In the genomic region with DNA sequence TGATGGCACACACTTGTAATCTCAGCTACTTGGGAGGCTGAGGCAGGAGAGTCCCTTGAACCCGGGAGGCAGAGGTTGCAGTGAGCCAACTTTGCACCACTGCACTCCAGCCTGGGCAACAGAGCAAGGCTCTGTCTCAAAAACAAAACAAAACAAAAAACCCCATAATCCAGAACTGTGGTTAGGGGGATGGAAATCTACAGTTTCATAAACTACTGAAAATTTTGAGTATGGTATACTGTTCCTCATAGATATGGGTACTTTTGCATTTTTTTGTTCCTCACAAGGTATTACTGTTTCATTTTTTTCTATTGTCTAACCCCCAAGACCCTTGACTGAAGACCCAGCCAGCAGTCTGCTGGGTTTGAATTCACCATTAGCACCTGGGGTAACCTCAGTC, we compare ENCODE assay signal across 23 cellular contexts. TPM values are rescaled to one million over a fixed set of nuclear protein-coding genes. Genes with fewer than 3 reads are reported as not detected.
A peak's percentile ranks its signal among the peaks of the same experiment; 100 is the strongest.
DNase-seq lines count a peak whose midpoint lies in the region; ATAC-seq, FAIRE-seq and TF ChIP-seq lines count a peak whose summit lies in the region.
"Had no signal": no experiment of that assay in that cellular context is flagged by ENCODE, and none has a peak within 500 bp of the region (broad histone marks: within the 10 kb centered on the region; RNA-seq: fewer than 3 reads in every experiment).

No MANE protein-coding gene starts in this region.

- no peak for FAIRE-seq in K562 (lab: Jason Lieb, UNC)

- peak overlapping the region; percentile 48 for H3K27ac Mint-ChIP-seq in stimulated activated memory B cell treated with anti-CD40 and anti-IgM and Interleukin-4, amounts not matched to agents 10 μg/mL and 1 μg/mL and 100 μg/mL, for 72 hours
- no peak overlapping the region for H3K27ac Mint-ChIP-seq in Calu3 (ENCODE audit: unreplicated experiment)
- H3K27ac Mint-ChIP-seq: activated CD4-positive, alpha-beta T cell treated with anti-CD3 and anti-CD28 coated beads, Interleukin-2, amount 10 ng/mL, durations not matched to agents 7 days and 5 days; activated naive CD8-positive, alpha-beta T cell treated with anti-CD3 and anti-CD28 coated beads, Interleukin-2, amount 50 U/mL, for 24 hours; CD4-positive, alpha-beta T cell; HFFc6; natural killer cell treated with Interleukin-12 subunit alpha and Interleukin-12 subunit beta and Interleukin-15 and Interleukin-18, amount 100 ng/mL, for 72 hours had no signal

- BruUV-seq in K562 (replicated peaks; lab: Mats Ljungman, UMichigan) (no TSS peak), Calu3 (replicated peaks; lab: Mats Ljungman, UMichigan) (no TSS peak)

- peak; percentile 75 for DNase-seq in MV-4-11 (lab: John Stamatoyannopoulos, UW)
- DNase-seq in K562 (ENCODE audit: extremely low read depth in 1 of 4, low spot score in 3 of 4) = no peak
- no peak for DNase-seq in Calu3
- no peak for DNase-seq in hypothalamus (lab: John Stamatoyannopoulos, UW)
- DNase-seq: activated CD4-positive, alpha-beta T cell treated with anti-CD3 and anti-CD28 coated beads, Interleukin-2, amount 10 ng/mL, durations not matched to agents 7 days and 5 days; activated gamma-delta T cell treated with Interleukin-2 at 50 U/mL for 16 hours; activated naive CD8-positive, alpha-beta T cell treated with anti-CD3 and anti-CD28 coated beads, Interleukin-2, amount 50 U/mL, for 24 hours; activated T-cell treated with anti-CD3 and anti-CD28 coated beads, Interleukin-2, amount 50 U/mL, for 4 hours; CD4-positive, alpha-beta T cell; GOT3; NCI-H1417; NCI-H2081 treated with DMSO at 0.1 percent for 48 hours; NCI-H82; Right ventricle myocardium superior; stimulated activated CD4-positive, alpha-beta T cell treated with anti-CD3 and anti-CD28 coated beads, Interleukin-2, amount 100 ng/mL, for 24 hours; upper lobe of right lung had no signal

- peak overlapping the region; percentile 71 for H2AFZ ChIP-seq in K562 (ENCODE audit: low read depth, low read length)

- H3K36me3 ChIP-seq in DOHH2 (ENCODE audit: control insufficient read depth, low read length) (no peaks in the 10 kb centered on the region), K562 (ENCODE audit: control insufficient read depth, insufficient read depth, low read length) (no peaks in the 10 kb centered on the region)
- H3K36me3 ChIP-seq: gastroesophageal sphincter, upper lobe of right lung had no signal

- in situ Hi-C loops in K562 (cut with MboI) = no loop called here

- no peaks in the 10 kb centered on the region for H3K79me2 ChIP-seq in DOHH2 (ENCODE audit: control insufficient read depth, low read length)
- H3K79me2 ChIP-seq in K562 (ENCODE audit: control insufficient read depth, insufficient read depth, low read length) = no peaks in the 10 kb centered on the region

- no peak overlapping the region for H3K4me3 ChIP-seq in DOHH2 (ENCODE audit: low read length)
- H3K4me3 ChIP-seq in K562 = no peak overlapping the region
- H3K4me3 ChIP-seq: gastroesophageal sphincter, upper lobe of right lung had no signal

- H3K27me3 ChIP-seq in DOHH2 (ENCODE audit: control insufficient read depth, low read length) = no peaks in the 10 kb centered on the region
- no peaks in the 10 kb centered on the region for H3K27me3 ChIP-seq in K562 (ENCODE audit: control insufficient read depth in 2 of 2, insufficient read depth in 2 of 2, low read length in 2 of 2)
- H3K27me3 ChIP-seq: gastroesophageal sphincter, upper lobe of right lung had no signal

- TF ChIP-seq POLR2A in K562 (conservative IDR thresholded peaks at IDR 0.05) = no peak

- H3K4me1 Mint-ChIP-seq in stimulated activated memory B cell treated with anti-CD40 and anti-IgM and Interleukin-4, amounts not matched to agents 10 μg/mL and 1 μg/mL and 100 μg/mL, for 72 hours = peaks cover 66% of the 10 kb centered on the region
- H3K4me1 Mint-ChIP-seq in Calu3 (ENCODE audit: low read depth, unreplicated experiment) = peaks cover 21% of the 10 kb centered on the region

- no peaks in the 10 kb centered on the region for H3F3A ChIP-seq in DOHH2 (ENCODE audit: control insufficient read depth, insufficient read depth)

- no peaks in the 10 kb centered on the region for H4K20me1 ChIP-seq in DOHH2 (ENCODE audit: control insufficient read depth, insufficient read depth, low read depth, low read length)
- H4K20me1 ChIP-seq in K562 (replicated peaks; ENCODE audit: control insufficient read depth, insufficient read depth, low read length) = no peaks in the 10 kb centered on the region

- H3K9ac ChIP-seq in K562 (ENCODE audit: insufficient read depth in 1 of 2, low read depth in 2 of 2, low read length in 2 of 2) = no peak overlapping the region

- H3K4me1 ChIP-seq in DOHH2 (ENCODE audit: control insufficient read depth, low read length) (peaks cover 47% of the 10 kb centered on the region), K562 (replicated peaks in 1 of 2; ENCODE audit: control insufficient read depth in 2 of 2, insufficient read depth in 2 of 2, low read length in 2 of 2) (peaks cover 6 to 22% of the 10 kb centered on the region in 2 experiments; a peak in 4 of 5 replicates)
- H3K4me1 ChIP-seq: gastroesophageal sphincter had no signal

- intact Hi-C loops in K562 (cut with micrococcal nuclease) = no loop called here
- intact Hi-C loops in Calu3 (cut with micrococcal nuclease; ENCODE audit: unreplicated experiment) = no loop called here

- H3K9me2 ChIP-seq in DOHH2 (replicated peaks; ENCODE audit: control insufficient read depth, low read length) = no peaks in the 10 kb centered on the region

- no peak for TF ChIP-seq EP300 in K562 (IDR thresholded peaks at IDR 0.05; ENCODE audit: low read length)

- WGBS in K562 (ENCODE audit: insufficient coverage, low coverage, missing lambda C conversion rate) = 29% methylated on average over 1 of the region's 1 CpG

- H3K36me3 Mint-ChIP-seq in stimulated activated memory B cell treated with anti-CD40 and anti-IgM and Interleukin-4, amounts not matched to agents 10 μg/mL and 1 μg/mL and 100 μg/mL, for 72 hours = no peaks in the 10 kb centered on the region
- no peaks in the 10 kb centered on the region for H3K36me3 Mint-ChIP-seq in Calu3 (ENCODE audit: insufficient read depth, unreplicated experiment)
- H3K36me3 Mint-ChIP-seq: natural killer cell treated with Interleukin-12 subunit alpha and Interleukin-12 subunit beta and Interleukin-15 and Interleukin-18, amount 100 ng/mL, for 72 hours had no signal

- CTCF ChIA-PET in K562 (lab: Yijun Ruan, JAX; ENCODE audit: low intra/inter-chr PET ratio) = no interaction called here
- CTCF ChIA-PET in Calu3 (lab: Charles Lee) = no interaction called here

- no peak for TF ChIP-seq CTCF in DOHH2 (IDR thresholded peaks at IDR 0.05; ENCODE audit: low read depth, low read length, poor library complexity, severe bottlenecking)
- no peak for TF ChIP-seq CTCF in K562 (IDR thresholded peaks at IDR 0.05 in 2 of 3, conservative IDR thresholded peaks at IDR 0.05 in 1 of 3; ENCODE audit: insufficient read depth in 2 of 3, low read depth in 1 of 3, low read length in 3 of 3)
- TF ChIP-seq CTCF in Calu3 (IDR thresholded peaks at IDR 0.05; ENCODE audit: unreplicated experiment) = no peak

- H3K4me2 ChIP-seq in DOHH2 (ENCODE audit: low read length) = peak overlapping the region; percentile 56; the same call in 1 of the 2 replicates
- H3K4me2 ChIP-seq in K562 (ENCODE audit: insufficient read depth, low read length) = no peak overlapping the region; the same call in 1 of the 2 replicates

- no peak; the same call in 2 of the 3 replicates for ATAC-seq in K562
- ATAC-seq in stimulated activated memory B cell treated with anti-CD40 and anti-IgM and Interleukin-4, amounts not matched to agents 10 μg/mL and 1 μg/mL and 100 μg/mL, for 72 hours = peak; percentile 67
- no peak for ATAC-seq in GM19467 (IDR thresholded peaks at IDR 0.05; ENCODE audit: unreplicated experiment)
- ATAC-seq: activated naive CD8-positive, alpha-beta T cell treated with anti-CD3 and anti-CD28 coated beads, Interleukin-2, amount 50 U/mL, for 24 hours; activated T-cell treated with anti-CD3 and anti-CD28 coated beads, Interleukin-2, amount 50 U/mL, for 4 hours; PC-3 had no signal

- H3K4me3 Mint-ChIP-seq in stimulated activated memory B cell treated with anti-CD40 and anti-IgM and Interleukin-4, amounts not matched to agents 10 μg/mL and 1 μg/mL and 100 μg/mL, for 72 hours = no peak overlapping the region
- no peak overlapping the region for H3K4me3 Mint-ChIP-seq in Calu3 (ENCODE audit: low read depth, unreplicated experiment)
- H3K4me3 Mint-ChIP-seq: activated CD4-positive, alpha-beta T cell treated with anti-CD3 and anti-CD28 coated beads, Interleukin-2, amount 10 ng/mL, durations not matched to agents 7 days and 5 days; activated naive CD8-positive, alpha-beta T cell treated with anti-CD3 and anti-CD28 coated beads, Interleukin-2, amount 50 U/mL, for 24 hours; activated T-cell treated with anti-CD3 and anti-CD28 coated beads, Interleukin-2, amount 50 U/mL, for 4 hours; CD4-positive, alpha-beta T cell; HFFc6; natural killer cell treated with Interleukin-12 subunit alpha and Interleukin-12 subunit beta and Interleukin-15 and Interleukin-18, amount 100 ng/mL, for 72 hours had no signal

- no peaks in the 10 kb centered on the region for H3K9me1 ChIP-seq in K562 (ENCODE audit: control insufficient read depth, insufficient read depth, low read length)

- POLR2A ChIA-PET in K562 (lab: Yijun Ruan, JAX) = no interaction called here

- H3K9me3 Mint-ChIP-seq in stimulated activated memory B cell treated with anti-CD40 and anti-IgM and Interleukin-4, amounts not matched to agents 10 μg/mL and 1 μg/mL and 100 μg/mL, for 72 hours = no peaks in the 10 kb centered on the region
- no peaks in the 10 kb centered on the region for H3K9me3 Mint-ChIP-seq in Calu3 (ENCODE audit: low read depth, unreplicated experiment)
- H3K9me3 Mint-ChIP-seq: activated naive CD8-positive, alpha-beta T cell treated with anti-CD3 and anti-CD28 coated beads, Interleukin-2, amount 50 U/mL, for 24 hours; activated T-cell treated with anti-CD3 and anti-CD28 coated beads, Interleukin-2, amount 50 U/mL, for 4 hours; CD4-positive, alpha-beta T cell; HFFc6; natural killer cell treated with Interleukin-12 subunit alpha and Interleukin-12 subunit beta and Interleukin-15 and Interleukin-18, amount 100 ng/mL, for 72 hours had no signal

- H3K9me3 ChIP-seq in DOHH2 (ENCODE audit: control insufficient read depth, insufficient read depth, low read length) (no peaks in the 10 kb centered on the region), K562 (replicated peaks; ENCODE audit: control insufficient read depth, insufficient read depth, low read depth, low read length) (no peaks in the 10 kb centered on the region)
- H3K9me3 ChIP-seq: gastroesophageal sphincter, upper lobe of right lung had no signal

- H3K27me3 Mint-ChIP-seq in stimulated activated memory B cell treated with anti-CD40 and anti-IgM and Interleukin-4, amounts not matched to agents 10 μg/mL and 1 μg/mL and 100 μg/mL, for 72 hours = no peaks in the 10 kb centered on the region
- no peaks in the 10 kb centered on the region for H3K27me3 Mint-ChIP-seq in Calu3 (ENCODE audit: unreplicated experiment)
- H3K27me3 Mint-ChIP-seq: activated naive CD8-positive, alpha-beta T cell treated with anti-CD3 and anti-CD28 coated beads, Interleukin-2, amount 50 U/mL, for 24 hours; CD4-positive, alpha-beta T cell had no signal

- no peak overlapping the region for H3K27ac ChIP-seq in DOHH2 (ENCODE audit: low read depth, low read length)
- H3K27ac ChIP-seq in K562 (ENCODE audit: extremely low read depth, low read depth, low read length) = peak overlapping the region; percentile 50; the same call in 2 of the 3 replicates
- H3K27ac ChIP-seq: gastroesophageal sphincter, upper lobe of right lung had no signal

- no peak for TF ChIP-seq RAD21 in K562 (CRISPR knock-in tag; conservative IDR thresholded peaks at IDR 0.05 in 1 of 2, IDR thresholded peaks at IDR 0.05 in 1 of 2)

RNA-seq across cellular contexts. Expression of a gene that starts 52.2 kb away (rescaled TPM):
- total RNA-seq in K562 (2011; cell fraction: chromatin; rRNA removed; ENCODE audit: low replicate concordance) = 6.2 and 19.0 TPM in 2 replicates
- 4.0 and 5.5 TPM in 2 replicates for total RNA-seq in K562 (2011; cell fraction: nucleolus; rRNA removed)
- total RNA-seq in K562 (2011; cell fraction: nucleoplasm; rRNA removed) = 8.2 and 9.7 TPM in 2 replicates
- total RNA-seq in K562 (2014; rRNA removed) = 7.0 and 8.4 TPM in 2 replicates
- total RNA-seq in K562 (2014; rRNA removed; fragmentation: Illumina TruSeq; extraction: Trizol) = 13.7 and 14.7 TPM in 2 replicates
- total RNA-seq in K562 (2015; rRNA removed; fragmentation: Illumina TruSeq; extraction: Trizol) = 13.5 and 13.9 TPM in 2 replicates
- total RNA-seq in K562 (2021) = 9.9 and 10.7 TPM in 2 replicates
- 9.7 and 11.1 TPM in 2 replicates for polyA plus RNA-seq in K562 (2011; rRNA removed)
- polyA plus RNA-seq in K562 (2011; cell fraction: cytosol; rRNA removed) = 2.5 and 5.2 TPM in 2 replicates
- polyA plus RNA-seq in K562 (2011; cell fraction: nucleus; rRNA removed) = 8.4 and 11.7 TPM in 2 replicates
- 5.0 TPM in 2 replicates for polyA plus RNA-seq in K562 (2012)
- polyA plus RNA-seq in K562 (2014; fragmentation: Illumina TruSeq; extraction: Trizol) = 6.7 and 7.5 TPM in 2 replicates
- 1 to 10 TPM; 3.9 to 6.9 TPM for polyA plus RNA-seq in K562 (2014; fragmentation: Nextera tagmentation; extraction: Ambion mirVana)
- 4.7 and 4.9 TPM in 2 replicates for polyA plus RNA-seq in K562 (2014; rRNA removed)
- polyA minus RNA-seq in K562 (2011; rRNA and poly(A)+ RNA removed) = 31.1 and 33.0 TPM in 2 replicates
- 9.0 and 11.6 TPM in 2 replicates for polyA minus RNA-seq in K562 (2011; cell fraction: cytosol; rRNA and poly(A)+ RNA removed)
- polyA minus RNA-seq in K562 (2011; cell fraction: nucleus; rRNA and poly(A)+ RNA removed) = 8.8 and 15.7 TPM in 2 replicates
- 32.9 and 33.1 TPM in 2 replicates for total RNA-seq in Calu3 (2022)
